In genomic region chr14:96501383-96501745, GRCh38 we compare ENCODE assay signal across 8 cellular contexts. TPM values are rescaled to one million over a fixed set of nuclear protein-coding genes. Genes with fewer than 3 reads are reported as not detected.
DNase-seq lines count a peak whose midpoint lies in the region; ATAC-seq and TF ChIP-seq lines count a peak whose summit lies in the region.

No MANE protein-coding gene starts in this region.

- peak overlapping the region; percentile 97 for H2AFZ ChIP-seq in smooth muscle cell (ENCODE audit: low read depth)

- peaks cover 41% of the 10 kb centered on the region for H3K79me2 ChIP-seq in smooth muscle cell (ENCODE audit: low read depth)

- H3K9me3 Mint-ChIP-seq in activated CD8-positive, alpha-beta T cell treated with anti-CD3 and anti-CD28 coated beads, Interleukin-2, amount 10 ng/mL, durations not matched to agents 7 days and 5 days (ENCODE audit: insufficient read depth), result no peaks in the 10 kb centered on the region

- H3K4me2 ChIP-seq in smooth muscle cell, result peak overlapping the region; percentile 85

- H3K36me3 Mint-ChIP-seq in activated CD8-positive, alpha-beta T cell treated with anti-CD3 and anti-CD28 coated beads, Interleukin-2, amount 10 ng/mL, durations not matched to agents 7 days and 5 days (ENCODE audit: low read depth), result peaks cover 32% of the 10 kb centered on the region

- DNase-seq in heart right ventricle, result no peak
- no peak for DNase-seq in left ventricle myocardium superior
- DNase-seq in activated CD8-positive, alpha-beta T cell treated with anti-CD3 and anti-CD28 coated beads, Interleukin-2, amount 10 ng/mL, durations not matched to agents 7 days and 5 days, result peak; percentile 23
- peak; percentile 5 for DNase-seq in glomerular visceral epithelial cell (ENCODE audit: extremely low spot score)
- DNase-seq in smooth muscle cell (lab: John Stamatoyannopoulos, UW; ENCODE audit: unreplicated experiment), result no peak
- no peak for DNase-seq in LoVo (ENCODE audit: low spot score)

- CTCF ChIA-PET in activated CD8-positive, alpha-beta T cell treated with anti-CD3 and anti-CD28 coated beads, Interleukin-2, amount 10 ng/mL, durations not matched to agents 7 days and 5 days (lab: Charles Lee), result no interaction called here

- intact Hi-C loops in heart right ventricle (cut with DNase I) (loop anchor here in 2 of 10 donors (5.0 to 10.0 kb wide), 2 partner anchors 137 to 139 kb away; partner anchors contain the start of genes ATG2B (in 2 of the 2) and GSKIP (in 2 of the 2)), left ventricle myocardium superior (cut with micrococcal nuclease) (no loop called here)

- H3K27ac Mint-ChIP-seq in activated CD8-positive, alpha-beta T cell treated with anti-CD3 and anti-CD28 coated beads, Interleukin-2, amount 10 ng/mL, durations not matched to agents 7 days and 5 days, result peak overlapping the region; percentile 93

- H3K27me3 Mint-ChIP-seq in activated CD8-positive, alpha-beta T cell treated with anti-CD3 and anti-CD28 coated beads, Interleukin-2, amount 10 ng/mL, durations not matched to agents 7 days and 5 days (ENCODE audit: low read depth), result peaks cover 4% of the 10 kb centered on the region

- peak overlapping the region; percentile 96 for H3K9ac ChIP-seq in smooth muscle cell (ENCODE audit: low read depth)

- TF ChIP-seq CTCF in heart right ventricle (IDR thresholded peaks at IDR 0.05) (no peak), smooth muscle cell (IDR thresholded peaks at IDR 0.05; ENCODE audit: borderline replicate concordance, insufficient read depth, poor library complexity, severe bottlenecking) (no peak)

- H3K4me1 Mint-ChIP-seq in activated CD8-positive, alpha-beta T cell treated with anti-CD3 and anti-CD28 coated beads, Interleukin-2, amount 10 ng/mL, durations not matched to agents 7 days and 5 days (ENCODE audit: low read depth), result peaks cover 39% of the 10 kb centered on the region

- H3K27ac ChIP-seq in heart right ventricle (peak overlapping the region in 9 of 10 donors; percentile 92 to 99 (median 97)), smooth muscle cell (ENCODE audit: low read depth) (peak overlapping the region; percentile 91)

- H3K4me3 ChIP-seq in heart right ventricle (peak overlapping the region; percentile 78 to 98 (median 86)), smooth muscle cell (peak overlapping the region; percentile 90)

- H3K4me1 ChIP-seq in heart right ventricle (peaks cover 7 to 43% (median 36%) of the 10 kb centered on the region in 9 donors), smooth muscle cell (ENCODE audit: low read depth) (peaks cover 17% of the 10 kb centered on the region)

- H3K9me3 ChIP-seq in heart right ventricle (no peaks in the 10 kb centered on the region), smooth muscle cell (replicated peaks; ENCODE audit: low read depth) (no peaks in the 10 kb centered on the region)

- peak overlapping the region; percentile 91 for H3K4me3 Mint-ChIP-seq in activated CD8-positive, alpha-beta T cell treated with anti-CD3 and anti-CD28 coated beads, Interleukin-2, amount 10 ng/mL, durations not matched to agents 7 days and 5 days

- WGBS in heart right ventricle, 2 donors, result 6 to 9% methylated on average over 11 of the region's 11 CpGs
- WGBS in smooth muscle cell (ENCODE audit: low lambda C conversion rate), result 20% methylated on average over 11 of the region's 11 CpGs

- H3F3A ChIP-seq in smooth muscle cell (ENCODE audit: low read depth), result no peaks in the 10 kb centered on the region

- H3K27me3 ChIP-seq in heart right ventricle, result no peaks in the 10 kb centered on the region
- H3K27me3 ChIP-seq in smooth muscle cell (ENCODE audit: low read depth), result no peaks in the 10 kb centered on the region

- POLR2A ChIA-PET in activated CD8-positive, alpha-beta T cell treated with anti-CD3 and anti-CD28 coated beads, Interleukin-2, amount 10 ng/mL, durations not matched to agents 7 days and 5 days (lab: Charles Lee), result interaction anchor here (0.6 kb wide), 1 partner anchor 109 kb away, joined by 3 read pairs; the partner anchor contains the start of gene AK7

- no peak for ATAC-seq in heart right ventricle
- ATAC-seq in left ventricle myocardium superior, result no peak
- ATAC-seq in activated CD8-positive, alpha-beta T cell treated with anti-CD3 and anti-CD28 coated beads, Interleukin-2, amount 10 ng/mL, durations not matched to agents 7 days and 5 days, result no peak
- no peak for ATAC-seq in GM18502 (IDR thresholded peaks at IDR 0.05; ENCODE audit: poor library complexity, unreplicated experiment)
- no peak for ATAC-seq in GM21526 (IDR thresholded peaks at IDR 0.05; ENCODE audit: low FRiP score, unreplicated experiment)

- H3K36me3 ChIP-seq in heart right ventricle (no peaks in the 10 kb centered on the region), smooth muscle cell (ENCODE audit: low read depth) (no peaks in the 10 kb centered on the region)

- H4K20me1 ChIP-seq in smooth muscle cell (ENCODE audit: low read depth), result peaks cover 36% of the 10 kb centered on the region

RNA-seq across cellular contexts. Expression of gene PAPOLA, which starts 0.8 kb away (rescaled TPM):
- total RNA-seq in heart right ventricle (100 to 1,000 TPM in 9 of 10 donors, 10 to 100 TPM in 1; 95.9 to 159 (median 114) TPM), left ventricle myocardium superior (166 TPM), smooth muscle cell (137 and 140 TPM in 2 replicates)
- polyA plus RNA-seq in heart right ventricle (10 to 100 TPM; 63.0 to 82.1 TPM), smooth muscle cell (109 and 119 TPM in 2 replicates)
- 100 to 1,000 TPM; 163 to 166 TPM for total RNA-seq in activated CD8-positive, alpha-beta T cell treated with anti-CD3 and anti-CD28 coated beads, Interleukin-2, amount 10 ng/mL, durations not matched to agents 7 days and 5 days

Comparison
In these comparisons a context has a peak if more than half of its experiments do, and no peak if none do; other contexts are left out.
1. DNase-seq: peak in activated CD8-positive, alpha-beta T cell treated with anti-CD3 and anti-CD28 coated beads, Interleukin-2, amount 10 ng/mL, durations not matched to agents 7 days and 5 days (single experiment) and glomerular visceral epithelial cell (single experiment); none in heart right ventricle (0 of 2), left ventricle myocardium superior (single experiment), smooth muscle cell (single experiment) and LoVo (single experiment).